In genomic region chr1:11938722-11939526, GRCh38 we compare ENCODE assay signal across 14 cellular contexts. TPM values are rescaled to one million over a fixed set of nuclear protein-coding genes. Genes with fewer than 3 reads are reported as not detected.
DNase-seq lines count a peak whose midpoint lies in the region; ATAC-seq and TF ChIP-seq lines count a peak whose summit lies in the region.
"Had no signal": no experiment of that assay in that cellular context is flagged by ENCODE, and none has a peak within 500 bp of the region (broad histone marks: within the 10 kb centered on the region; RNA-seq: fewer than 3 reads in every experiment).

No MANE protein-coding gene starts in this region.

- TF ChIP-seq POLR2A in ovary (IDR thresholded peaks at IDR 0.05) (no peak), upper lobe of left lung (IDR thresholded peaks at IDR 0.05) (no peak)

- TF ChIP-seq CTCF in foreskin fibroblast (IDR thresholded peaks at IDR 0.05; ENCODE audit: low read depth, low read length): no peak
- no peak for TF ChIP-seq CTCF in ovary (IDR thresholded peaks at IDR 0.05)
- TF ChIP-seq CTCF in upper lobe of left lung (IDR thresholded peaks at IDR 0.05): no peak

- DNase-seq in DMS 273 treated with DMSO at 0.1 percent for 48 hours (lab: John Stamatoyannopoulos, UW) (peak; percentile 67), RPMI7951 (ENCODE audit: low read depth) (peak; percentile 81), foreskin fibroblast (peak; percentile 46 to 67), ovary (peak in 3 of 5 donors; percentile 44 to 77 (median 63)), upper lobe of left lung (no peak)
- DNase-seq: central memory CD4-positive, alpha-beta T cell; immature natural killer cell; naive thymus-derived CD8-positive, alpha-beta T cell; NCI-H2227 treated with DMSO at 0.1 percent for 48 hours; stimulated activated CD8-positive, alpha-beta memory T cell treated with anti-CD3 and anti-CD28 coated beads, Interleukin-4, amount 100 ng/mL, for 48 hours had no signal

- H3K36me3 ChIP-seq in ovary (no peaks in the 10 kb centered on the region), upper lobe of left lung (peaks cover 0 to 27% (median 5%) of the 10 kb centered on the region in 4 donors)

- H3K27ac ChIP-seq in ovary (no peak overlapping the region), upper lobe of left lung (peak overlapping the region in 2 of 4 donors; percentile 30 to 44)
- H3K27ac ChIP-seq: BLaER1 had no signal

- TF ChIP-seq EP300 in ovary (IDR thresholded peaks at IDR 0.05) (no peak), upper lobe of left lung (IDR thresholded peaks at IDR 0.05) (no peak)

- intact Hi-C loops in ovary (cut with DNase I): no loop called here

- WGBS in ovary, 3 donors: 27 to 42% (median 33%) methylated on average over 11 to 15 of the region's 15 CpGs
- 73 to 75% methylated on average over 13 to 15 of the region's 15 CpGs for WGBS in upper lobe of left lung, 2 donors

- ATAC-seq in GM18907 (IDR thresholded peaks at IDR 0.05; ENCODE audit: unreplicated experiment) (no peak), HG02798 (IDR thresholded peaks at IDR 0.05; ENCODE audit: poor library complexity, unreplicated experiment) (no peak), upper lobe of left lung (ENCODE audit: low FRiP score in 2 of 2) (no peak), HG02610 (IDR thresholded peaks at IDR 0.05; ENCODE audit: unreplicated experiment) (no peak)
- ATAC-seq: naive thymus-derived CD8-positive, alpha-beta T cell had no signal

- H3K4me3 ChIP-seq in foreskin fibroblast (ENCODE audit: low read depth in 1 of 2, low read length in 2 of 2): no peak overlapping the region
- no peak overlapping the region for H3K4me3 ChIP-seq in ovary
- no peak overlapping the region for H3K4me3 ChIP-seq in upper lobe of left lung
- H3K4me3 ChIP-seq: BLaER1 had no signal

- H3K27me3 ChIP-seq in ovary (no peaks in the 10 kb centered on the region), upper lobe of left lung (no peaks in the 10 kb centered on the region)
- H3K27me3 ChIP-seq: BLaER1 had no signal

- H3K9me3 ChIP-seq in ovary (no peaks in the 10 kb centered on the region), upper lobe of left lung (no peaks in the 10 kb centered on the region)
- H3K9me3 ChIP-seq: BLaER1 had no signal

- H3K4me1 ChIP-seq in ovary (ENCODE audit: insufficient read depth) (peaks cover 18% of the 10 kb centered on the region), upper lobe of left lung (peaks cover 16 to 28% (median 19%) of the 10 kb centered on the region in 4 donors)

RNA-seq across cellular contexts. Expression of gene PLOD1, which starts 4.4 kb away (rescaled TPM):
- total RNA-seq in RPMI7951 (2014; rRNA removed; shearing (Covaris generic)): 395 and 413 TPM in 2 replicates
- 10 to 100 TPM; 26.3 to 98.2 (median 58.7) TPM for total RNA-seq in ovary
- 10 to 100 TPM; 52.3 to 67.9 TPM for polyA plus RNA-seq in ovary
- 10 to 100 TPM; 31.4 to 99.0 (median 52.8) TPM for total RNA-seq in upper lobe of left lung

RNA-seq across cellular contexts. Expression of gene KIAA2013, which starts 12.7 kb away (rescaled TPM):
- 53.2 and 58.2 TPM in 2 replicates for total RNA-seq in RPMI7951 (2014; rRNA removed; shearing (Covaris generic))
- total RNA-seq in ovary (10 to 100 TPM; 24.5 to 47.7 (median 26.8) TPM), upper lobe of left lung (10 to 100 TPM; 42.6 to 94.2 (median 58.7) TPM)
- polyA plus RNA-seq in ovary: 10 to 100 TPM; 17.3 to 29.7 TPM

RNA-seq across cellular contexts. Expression of gene MFN2, which starts 41.3 kb away (rescaled TPM):
- total RNA-seq in RPMI7951 (2014; rRNA removed; shearing (Covaris generic)): 36.0 and 38.9 TPM in 2 replicates
- total RNA-seq in ovary (10 to 100 TPM; 27.8 to 67.8 (median 55.8) TPM), upper lobe of left lung (10 to 100 TPM; 40.9 to 80.6 (median 71.0) TPM)
- 10 to 100 TPM; 29.7 to 77.0 TPM for polyA plus RNA-seq in ovary

Comparison
In these comparisons a context has a peak if more than half of its experiments do, and no peak if none do; other contexts are left out.
1. DNase-seq: peak in DMS 273 treated with DMSO at 0.1 percent for 48 hours (single experiment), RPMI7951 (single experiment), foreskin fibroblast (2 of 2) and ovary (3 of 5); none in upper lobe of left lung (0 of 2).